8 cellular contexts compared by ENCODE assay signal in genomic region chr19:55578761-55579747, GRCh38. TPM values are rescaled to one million over a fixed set of nuclear protein-coding genes. Genes with fewer than 3 reads are reported as not detected.
DNase-seq lines count a peak whose midpoint lies in the region; ATAC-seq and TF ChIP-seq lines count a peak whose summit lies in the region.
"Had no signal": no experiment of that assay in that cellular context is flagged by ENCODE, and none has a peak within 500 bp of the region (broad histone marks: within the 10 kb centered on the region; RNA-seq: fewer than 3 reads in every experiment).

No MANE protein-coding gene starts in this region.

- ATAC-seq in RWPE2 (ENCODE audit: low read depth) (no peak), GM18909 (IDR thresholded peaks at IDR 0.05; ENCODE audit: poor library complexity, unreplicated experiment) (no peak)

- H3K36me3 ChIP-seq in RWPE2 (ENCODE audit: low read depth) (0 out of 2 replicates have a peak, but pooled peaks cover 7% of the 10 kb centered on the region), iPS-18a (ENCODE audit: control insufficient read depth, low read depth, low read length) (peaks cover 8% of the 10 kb centered on the region)

- H3K4me3 ChIP-seq in AG04450 (ENCODE audit: low read depth, low read length) = peak overlapping the region; percentile 96
- peak overlapping the region; percentile 93 for H3K4me3 ChIP-seq in RWPE2 (ENCODE audit: severe bottlenecking)
- H3K4me3 ChIP-seq in iPS-18a (ENCODE audit: low read length) = peak overlapping the region; percentile 82

- peak overlapping the region; percentile 84 for H3K9ac ChIP-seq in iPS-18a (ENCODE audit: low read length)

- H3K27me3 ChIP-seq in AG04450 (ENCODE audit: control insufficient read depth, insufficient read depth, low read length) (no peaks in the 10 kb centered on the region), RWPE2 (ENCODE audit: insufficient read depth, poor library complexity, severe bottlenecking) (no peaks in the 10 kb centered on the region), iPS-18a (ENCODE audit: control insufficient read depth, insufficient read depth, low read length) (no peaks in the 10 kb centered on the region)
- H3K27me3 ChIP-seq: pancreas had no signal

- POLR2A ChIA-PET in AG04450 (lab: Yijun Ruan, JAX) = no interaction called here

- H3K4me1 ChIP-seq in RWPE2 (ENCODE audit: insufficient read depth, poor library complexity, severe bottlenecking) = no peaks in the 10 kb centered on the region
- no peaks in the 10 kb centered on the region for H3K4me1 ChIP-seq in iPS-18a (ENCODE audit: control insufficient read depth, low read depth, low read length)

- H3K27ac ChIP-seq in AG04450 (ENCODE audit: low read depth, low read length) (no peak overlapping the region), RWPE2 (ENCODE audit: poor library complexity, severe bottlenecking) (peak overlapping the region; percentile 70), iPS-18a (ENCODE audit: low read length) (no peak overlapping the region)

- CTCF ChIA-PET in AG04450 (lab: Charles Lee) = no interaction called here

- DNase-seq in AG04450 (ENCODE audit: low read depth, low spot score) (no peak), RWPE2 (ENCODE audit: low spot score) (no peak), NCI-H748 treated with DMSO at 0.1 percent for 48 hours (lab: John Stamatoyannopoulos, UW) (no peak), NCI-H2171 treated with DMSO at 0.1 percent for 48 hours (lab: John Stamatoyannopoulos, UW) (no peak)
- DNase-seq: activated CD4-positive, alpha-beta T cell treated with anti-CD3 and anti-CD28 coated beads, Interleukin-2, amount 50 U/mL, for 4 hours had no signal

- TF ChIP-seq CTCF in AG04450 (IDR thresholded peaks at IDR 0.05; ENCODE audit: low read depth, low read length) = no peak
- TF ChIP-seq CTCF in RWPE2 (IDR thresholded peaks at IDR 0.05; ENCODE audit: poor library complexity, severe bottlenecking) = no peak

- H3K9me3 ChIP-seq in AG04450 (ENCODE audit: control insufficient read depth, insufficient read depth, low read length) (no peaks in the 10 kb centered on the region; the same call in 1 of the 2 replicates), RWPE2 (ENCODE audit: severe bottlenecking) (no peaks in the 10 kb centered on the region), iPS-18a (ENCODE audit: control insufficient read depth, low read depth, low read length) (no peaks in the 10 kb centered on the region)
- H3K9me3 ChIP-seq: pancreas had no signal

RNA-seq across cellular contexts. Expression of gene ZNF579, which starts 1.6 kb away (rescaled TPM):
- polyA plus RNA-seq in AG04450 (2011; rRNA removed) = 4.2 and 5.1 TPM in 2 replicates
- 4.9 and 11.8 TPM in 2 replicates for polyA minus RNA-seq in AG04450 (2011; rRNA and poly(A)+ RNA removed)

RNA-seq across cellular contexts. Expression of gene FIZ1, which starts 20.3 kb away (rescaled TPM):
- 3.7 and 4.5 TPM in 2 replicates for polyA plus RNA-seq in AG04450 (2011; rRNA removed)
- 4.1 and 4.5 TPM in 2 replicates for polyA minus RNA-seq in AG04450 (2011; rRNA and poly(A)+ RNA removed)

RNA-seq across cellular contexts. Expression of gene ZNF524, which starts 21.0 kb away (rescaled TPM):
- 2.6 and 3.5 TPM in 2 replicates for polyA plus RNA-seq in AG04450 (2011; rRNA removed)
- 1.2 and 1.5 TPM in 2 replicates for polyA minus RNA-seq in AG04450 (2011; rRNA and poly(A)+ RNA removed)

RNA-seq across cellular contexts. Expression of gene ZNF865, which starts 26.4 kb away (rescaled TPM):
- 0.88 and 1.4 TPM in 2 replicates for polyA plus RNA-seq in AG04450 (2011; rRNA removed)
- 1.4 and 1.7 TPM in 2 replicates for polyA minus RNA-seq in AG04450 (2011; rRNA and poly(A)+ RNA removed)

RNA-seq across cellular contexts. Expression of gene SBK3, which starts 33.7 kb away (rescaled TPM):
- polyA plus RNA-seq in AG04450 (2011; rRNA removed) = not detected in 2 replicates
- polyA minus RNA-seq in AG04450 (2011; rRNA and poly(A)+ RNA removed) = not detected in 2 replicates
